Comparison of ENCODE assay signal across 10 cellular contexts in the genomic region with DNA sequence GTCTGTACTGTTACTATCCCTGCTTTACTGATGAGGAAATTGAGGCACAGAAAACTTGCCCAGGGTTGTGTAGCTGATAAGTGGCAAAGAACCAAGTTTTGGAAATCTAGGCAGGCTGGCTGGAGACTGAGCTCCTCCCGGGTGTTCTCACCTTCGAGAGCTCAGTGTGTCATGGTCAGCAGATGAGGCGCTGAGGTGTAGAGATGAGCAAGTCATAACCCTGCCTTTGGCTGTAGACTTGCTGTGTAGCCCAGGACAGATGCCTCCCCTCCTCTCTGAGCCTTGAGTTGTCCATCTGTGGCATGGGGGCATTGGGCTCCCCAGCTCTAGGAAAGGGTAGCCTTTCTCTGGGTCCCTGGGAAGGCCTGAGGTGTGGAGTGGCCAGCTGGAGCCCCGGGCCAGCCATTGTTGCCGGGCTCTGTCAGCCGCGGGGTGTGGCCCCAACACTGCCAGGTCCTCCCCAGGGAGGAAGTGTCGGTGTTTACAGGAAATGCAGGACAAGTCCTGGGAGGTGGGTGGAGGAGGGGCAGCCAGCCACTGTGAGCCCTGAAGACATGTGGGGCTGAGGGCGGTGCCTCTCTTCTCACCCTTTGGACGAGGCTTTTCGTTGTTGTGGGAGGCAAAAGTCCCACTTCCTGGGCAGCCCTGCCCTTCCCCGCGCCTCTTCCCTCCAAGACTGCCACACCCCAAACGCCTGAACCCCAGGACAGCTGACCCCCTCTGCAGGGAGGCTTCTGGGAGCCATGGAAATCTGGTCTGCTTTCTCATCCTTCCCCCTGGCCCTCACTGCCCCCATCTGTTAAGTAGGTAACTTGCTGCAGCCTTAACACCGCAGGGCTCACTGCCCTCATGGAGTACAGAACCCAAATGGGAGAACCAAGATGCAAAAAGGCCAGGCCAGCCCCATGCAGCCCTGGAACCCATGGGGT. TPM values are rescaled to one million over a fixed set of nuclear protein-coding genes. Genes with fewer than 3 reads are reported as not detected.
DNase-seq lines count a peak whose midpoint lies in the region; ATAC-seq, FAIRE-seq and TF ChIP-seq lines count a peak whose summit lies in the region.
"Had no signal": no experiment of that assay in that cellular context is flagged by ENCODE, and none has a peak within 500 bp of the region (broad histone marks: within the 10 kb centered on the region; RNA-seq: fewer than 3 reads in every experiment).

No MANE protein-coding gene starts in this region.

- H3K27me3 Mint-ChIP-seq in Calu3 (ENCODE audit: unreplicated experiment) = peaks cover 62% of the 10 kb centered on the region
- peaks cover 3 to 9% of the 10 kb centered on the region in 2 donors for H3K27me3 Mint-ChIP-seq in natural killer cell (ENCODE audit: low read depth in 2 of 2)

- FAIRE-seq in bronchial epithelial cell (lab: Jason Lieb, UNC) = no peak

- no peaks in the 10 kb centered on the region for H3K27me3 ChIP-seq in bronchial epithelial cell (ENCODE audit: control insufficient read depth, insufficient read depth, low read length)
- no peaks in the 10 kb centered on the region for H3K27me3 ChIP-seq in lung (ENCODE audit: control insufficient read depth, insufficient read depth)

- H3K9me3 Mint-ChIP-seq in Calu3 (ENCODE audit: low read depth, unreplicated experiment) (no peaks in the 10 kb centered on the region), natural killer cell (no peaks in the 10 kb centered on the region)

- peak overlapping the region in 1 of 2 donors; percentile 88 for H3K27ac ChIP-seq in lung (ENCODE audit: low read depth in 1 of 2, low read length in 1 of 2)

- H3K9me3 ChIP-seq in lung (ENCODE audit: control insufficient read depth in 2 of 2, insufficient read depth in 1 of 2, low read length in 1 of 2) = no peaks in the 10 kb centered on the region

- ATAC-seq in lung (ENCODE audit: insufficient read depth, low FRiP score) (no peak), natural killer cell (no peak)

- no peaks in the 10 kb centered on the region for H3K4me1 Mint-ChIP-seq in Calu3 (ENCODE audit: low read depth, unreplicated experiment)
- peaks cover 0 to 7% of the 10 kb centered on the region in 2 donors for H3K4me1 Mint-ChIP-seq in natural killer cell

- DNase-seq in Calu3 (peak; percentile 47), HK-2 (ENCODE audit: unreplicated experiment) (peak; percentile 12), bronchial epithelial cell (ENCODE audit: low read depth) (peak; percentile 18), lung (ENCODE audit: low spot score) (peak; percentile 39), natural killer cell (no peak), NCI-H446 treated with DMSO at 0.1 percent for 48 hours (lab: John Stamatoyannopoulos, UW) (no peak), NCI-H2029 (lab: John Stamatoyannopoulos, UW) (no peak), cerebellar cortex (ENCODE audit: low spot score) (no peak)
- DNase-seq: dorsolateral prefrontal cortex, T1000 had no signal

- peaks cover 2 to 9% of the 10 kb centered on the region in 2 donors for H3K4me1 ChIP-seq in lung (ENCODE audit: control insufficient read depth in 2 of 2, insufficient read depth in 2 of 2, low read length in 2 of 2)

- intact Hi-C loops in Calu3 (cut with micrococcal nuclease; ENCODE audit: unreplicated experiment) = no loop called here
- intact Hi-C loops in natural killer cell (cut with micrococcal nuclease) = no loop called here

- CTCF ChIA-PET in Calu3 (lab: Charles Lee) = interaction anchor here (1.3 kb wide), 1 partner anchor 13 kb away, joined by 3 read pairs; no protein-coding TSS in a partner anchor

- WGBS in lung, 2 donors = 29 to 41% methylated on average over 12 to 15 of the region's 15 CpGs

- H3K36me3 ChIP-seq in bronchial epithelial cell (ENCODE audit: control insufficient read depth, insufficient read depth, low read length) (no peaks in the 10 kb centered on the region), lung (ENCODE audit: control insufficient read depth in 2 of 2, insufficient read depth in 2 of 2, low read length in 2 of 2) (no peaks in the 10 kb centered on the region)

- TF ChIP-seq CTCF in Calu3 (IDR thresholded peaks at IDR 0.05; ENCODE audit: unreplicated experiment) (no peak), bronchial epithelial cell (IDR thresholded peaks at IDR 0.05; ENCODE audit: insufficient read depth, low read length, severe bottlenecking) (no peak), lung (IDR thresholded peaks at IDR 0.05; ENCODE audit: control extremely low read depth, extremely low read depth) (no peak), natural killer cell (IDR thresholded peaks at IDR 0.05) (no peak)

- BruUV-seq in Calu3 (replicated peaks; lab: Mats Ljungman, UMichigan) = no TSS peak

- H3K4me3 ChIP-seq in bronchial epithelial cell (ENCODE audit: low read depth, low read length) (no peak overlapping the region), lung (no peak overlapping the region)
- H3K4me3 ChIP-seq: dorsolateral prefrontal cortex had no signal

- H3K36me3 Mint-ChIP-seq in Calu3 (ENCODE audit: insufficient read depth, unreplicated experiment) (no peaks in the 10 kb centered on the region), natural killer cell (no peaks in the 10 kb centered on the region)

- H3K27ac Mint-ChIP-seq in Calu3 (ENCODE audit: unreplicated experiment) = no peak overlapping the region
- no peak overlapping the region for H3K27ac Mint-ChIP-seq in natural killer cell

- H3K4me3 Mint-ChIP-seq in Calu3 (ENCODE audit: low read depth, unreplicated experiment) (no peak overlapping the region), natural killer cell (no peak overlapping the region)

RNA-seq across cellular contexts. Expression of a gene that starts 29.1 kb away (rescaled TPM):
- not detected in 2 replicates for total RNA-seq in Calu3 (2022)
- total RNA-seq in bronchial epithelial cell = not detected in 2 replicates
- 10 to 100 TPM; 45.3 to 58.5 TPM for total RNA-seq in lung
- polyA plus RNA-seq in lung = 10 to 100 TPM; 14.6 to 19.0 TPM
- total RNA-seq in natural killer cell = not detected

Comparison
In these comparisons a context has a peak if more than half of its experiments do, and no peak if none do; other contexts are left out.
1. DNase-seq: peak in Calu3 (single experiment), HK-2 (single experiment), bronchial epithelial cell (single experiment) and lung (single experiment); none in natural killer cell (single experiment), NCI-H446 treated with DMSO at 0.1 percent for 48 hours (single experiment), NCI-H2029 (single experiment) and cerebellar cortex (single experiment).
2. RNA of a gene that starts 29.1 kb away (total RNA-seq): 45.3 to 58.5 TPM in lung; not detected in natural killer cell, not detected in Calu3 and not detected in bronchial epithelial cell; every median in the first group is over 10 times any median in the second.